Comparison of ENCODE assay signal across 10 cellular contexts in the genomic region with DNA sequence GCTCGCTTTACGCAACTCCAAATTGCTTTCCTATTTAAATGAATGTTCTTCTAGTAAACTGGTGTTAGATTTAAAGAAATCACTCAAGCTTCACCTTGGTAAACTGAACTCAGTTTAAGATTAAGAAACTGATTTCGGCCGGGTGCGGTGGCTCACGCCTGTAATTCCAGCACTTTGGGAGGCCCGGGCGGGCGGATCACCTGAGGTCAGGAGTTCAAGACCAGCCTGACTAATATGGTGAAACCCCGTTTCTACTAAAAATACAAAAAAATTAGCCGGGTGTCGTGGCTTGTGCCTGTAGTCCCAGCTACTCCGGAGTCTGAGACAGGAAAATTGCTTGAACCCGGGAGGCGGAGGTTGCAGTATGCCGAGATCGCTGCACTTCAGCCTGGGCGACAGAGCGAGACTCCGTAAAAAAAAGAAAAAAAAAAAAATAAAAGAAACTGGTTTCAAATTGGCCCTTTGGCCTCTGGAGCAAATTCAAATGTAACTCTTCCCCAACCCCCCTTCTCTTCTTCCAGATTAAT. TPM values are rescaled to one million over a fixed set of nuclear protein-coding genes. Genes with fewer than 3 reads are reported as not detected.
A peak's percentile ranks its signal among the peaks of the same experiment; 100 is the strongest.
DNase-seq lines count a peak whose midpoint lies in the region; ATAC-seq, FAIRE-seq and TF ChIP-seq lines count a peak whose summit lies in the region.
"Had no signal": no experiment of that assay in that cellular context is flagged by ENCODE, and none has a peak within 500 bp of the region (broad histone marks: within the 10 kb centered on the region; RNA-seq: fewer than 3 reads in every experiment).

No MANE protein-coding gene starts in this region.

- no peaks in the 10 kb centered on the region for H3K9me3 ChIP-seq in kidney (ENCODE audit: control insufficient read depth in 1 of 2, low read length in 2 of 2)
- no peaks in the 10 kb centered on the region for H3K9me3 ChIP-seq in subcutaneous abdominal adipose tissue (ENCODE audit: control insufficient read depth in 5 of 5, low read length in 5 of 5)

- ATAC-seq in activated CD8-positive, alpha-beta memory T cell treated with anti-CD3 and anti-CD28 coated beads, Interleukin-2, amount 10 ng/mL, durations not matched to agents 7 days and 5 days, result no peak
- ATAC-seq in activated naive CD8-positive, alpha-beta T cell treated with anti-CD3 and anti-CD28 coated beads, Interleukin-2, amount 10 ng/mL, durations not matched to agents 7 days and 5 days (ENCODE audit: low read depth), result no peak

- no peak overlapping the region for H3K27ac Mint-ChIP-seq in activated CD8-positive, alpha-beta memory T cell treated with anti-CD3 and anti-CD28 coated beads, Interleukin-2, amount 10 ng/mL, durations not matched to agents 7 days and 5 days
- no peak overlapping the region for H3K27ac Mint-ChIP-seq in activated naive CD8-positive, alpha-beta T cell treated with anti-CD3 and anti-CD28 coated beads, Interleukin-2, amount 10 ng/mL, durations not matched to agents 7 days and 5 days

- H3K27ac ChIP-seq in kidney (ENCODE audit: low read depth in 2 of 2, low read length in 2 of 2) (peak overlapping the region; percentile 96 to 99), subcutaneous abdominal adipose tissue (ENCODE audit: low read depth, low read length) (peak overlapping the region; percentile 92)

- intact Hi-C loops in kidney (cut with DNase I), result no loop called here

- H3K36me3 ChIP-seq in kidney (ENCODE audit: control insufficient read depth in 1 of 2, insufficient read depth in 2 of 2, low read length in 2 of 2), result peaks cover 2 to 10% of the 10 kb centered on the region in 2 donors
- peaks cover 0 to 11% (median 6%) of the 10 kb centered on the region in 5 donors for H3K36me3 ChIP-seq in subcutaneous abdominal adipose tissue (ENCODE audit: control insufficient read depth in 5 of 5, insufficient read depth in 5 of 5, low read length in 5 of 5)

- H3K9me3 Mint-ChIP-seq in activated CD8-positive, alpha-beta memory T cell treated with anti-CD3 and anti-CD28 coated beads, Interleukin-2, amount 10 ng/mL, durations not matched to agents 7 days and 5 days (ENCODE audit: low read depth), result peaks cover 2% of the 10 kb centered on the region
- no peaks in the 10 kb centered on the region for H3K9me3 Mint-ChIP-seq in activated naive CD8-positive, alpha-beta T cell treated with anti-CD3 and anti-CD28 coated beads, Interleukin-2, amount 10 ng/mL, durations not matched to agents 7 days and 5 days
- H3K9me3 Mint-ChIP-seq: dendritic cell treated with granulocyte-macrophage colony-stimulating factor and Interleukin-4, amounts not matched to agents 40 ng/mL and 50 ng/mL, for 4 days had no signal

- H3K4me3 ChIP-seq in kidney (ENCODE audit: low read length in 2 of 2), result peak overlapping the region; percentile 74 to 94
- peak overlapping the region; percentile 79 to 90 (median 80) for H3K4me3 ChIP-seq in subcutaneous abdominal adipose tissue (ENCODE audit: low read depth in 1 of 5, low read length in 5 of 5)

- peak overlapping the region; percentile 86 for H3K4me3 Mint-ChIP-seq in activated CD8-positive, alpha-beta memory T cell treated with anti-CD3 and anti-CD28 coated beads, Interleukin-2, amount 10 ng/mL, durations not matched to agents 7 days and 5 days
- peak overlapping the region; percentile 93 for H3K4me3 Mint-ChIP-seq in activated naive CD8-positive, alpha-beta T cell treated with anti-CD3 and anti-CD28 coated beads, Interleukin-2, amount 10 ng/mL, durations not matched to agents 7 days and 5 days

- POLR2A ChIA-PET in activated naive CD8-positive, alpha-beta T cell treated with anti-CD3 and anti-CD28 coated beads, Interleukin-2, amount 10 ng/mL, durations not matched to agents 7 days and 5 days (lab: Charles Lee), result no interaction called here

- H3K9ac ChIP-seq in kidney (ENCODE audit: low read length in 2 of 2) (peak overlapping the region in 1 of 2 donors; percentile 74), subcutaneous abdominal adipose tissue (ENCODE audit: low read length in 5 of 5) (no peak overlapping the region)

- FAIRE-seq in kidney (lab: Jason Lieb, UNC), result no peak
- FAIRE-seq: D721Med had no signal

- no peak for DNase-seq in activated CD8-positive, alpha-beta memory T cell treated with anti-CD3 and anti-CD28 coated beads, Interleukin-2, amount 10 ng/mL, durations not matched to agents 7 days and 5 days
- DNase-seq in activated CD8-positive, alpha-beta memory T cell treated with anti-CD3 and anti-CD28 coated beads for 24 hours, result no peak
- DNase-seq in activated naive CD8-positive, alpha-beta T cell treated with anti-CD3 and anti-CD28 coated beads, Interleukin-2, amount 10 ng/mL, durations not matched to agents 7 days and 5 days, result no peak
- DNase-seq in kidney, result no peak
- DNase-seq in activated CD8-positive, alpha-beta memory T cell treated with anti-CD3 and anti-CD28 coated beads, Interleukin-2, amount 50 U/mL, for 48 hours, result no peak
- no peak for DNase-seq in cerebellum (ENCODE audit: low spot score)
- DNase-seq in iPS-NIHi7 (ENCODE audit: extremely low spot score), result no peak

- CTCF ChIA-PET in activated CD8-positive, alpha-beta memory T cell treated with anti-CD3 and anti-CD28 coated beads, Interleukin-2, amount 10 ng/mL, durations not matched to agents 7 days and 5 days (lab: Charles Lee), result interaction anchor here (0.8 to 1.6 kb wide), 2 partner anchors 10 to 188 kb away, joined by 3 to 4 read pairs; no protein-coding TSS in a partner anchor

- H3K36me3 Mint-ChIP-seq in activated CD8-positive, alpha-beta memory T cell treated with anti-CD3 and anti-CD28 coated beads, Interleukin-2, amount 10 ng/mL, durations not matched to agents 7 days and 5 days, result peaks cover 23% of the 10 kb centered on the region
- H3K36me3 Mint-ChIP-seq in activated naive CD8-positive, alpha-beta T cell treated with anti-CD3 and anti-CD28 coated beads, Interleukin-2, amount 10 ng/mL, durations not matched to agents 7 days and 5 days, result peaks cover 15% of the 10 kb centered on the region

- peaks cover 33% of the 10 kb centered on the region for H3K4me1 Mint-ChIP-seq in activated CD8-positive, alpha-beta memory T cell treated with anti-CD3 and anti-CD28 coated beads, Interleukin-2, amount 10 ng/mL, durations not matched to agents 7 days and 5 days
- peaks cover 22% of the 10 kb centered on the region for H3K4me1 Mint-ChIP-seq in activated naive CD8-positive, alpha-beta T cell treated with anti-CD3 and anti-CD28 coated beads, Interleukin-2, amount 10 ng/mL, durations not matched to agents 7 days and 5 days

- peaks cover 18 to 19% of the 10 kb centered on the region in 2 donors for H3K4me1 ChIP-seq in kidney (ENCODE audit: control insufficient read depth in 1 of 2, insufficient read depth in 1 of 2, low read depth in 1 of 2, low read length in 2 of 2)
- peaks cover 0 to 43% (median 38%) of the 10 kb centered on the region in 5 donors for H3K4me1 ChIP-seq in subcutaneous abdominal adipose tissue (ENCODE audit: control insufficient read depth in 5 of 5, insufficient read depth in 5 of 5, low read length in 5 of 5)

- no peaks in the 10 kb centered on the region for H3K27me3 Mint-ChIP-seq in activated CD8-positive, alpha-beta memory T cell treated with anti-CD3 and anti-CD28 coated beads, Interleukin-2, amount 10 ng/mL, durations not matched to agents 7 days and 5 days
- peaks cover 3% of the 10 kb centered on the region for H3K27me3 Mint-ChIP-seq in activated naive CD8-positive, alpha-beta T cell treated with anti-CD3 and anti-CD28 coated beads, Interleukin-2, amount 10 ng/mL, durations not matched to agents 7 days and 5 days
- H3K27me3 Mint-ChIP-seq: dendritic cell treated with granulocyte-macrophage colony-stimulating factor and Interleukin-4, amounts not matched to agents 40 ng/mL and 50 ng/mL, for 4 days had no signal

- TF ChIP-seq CTCF in kidney (IDR thresholded peaks at IDR 0.05; ENCODE audit: borderline replicate concordance, extremely low read depth, insufficient read depth), result no peak

- H3K27me3 ChIP-seq in subcutaneous abdominal adipose tissue (ENCODE audit: control insufficient read depth in 5 of 5, insufficient read depth in 4 of 5, low read length in 5 of 5), result no peaks in the 10 kb centered on the region

RNA-seq across cellular contexts. Expression of a gene that starts 1.7 kb away (rescaled TPM):
- total RNA-seq in activated CD8-positive, alpha-beta memory T cell treated with anti-CD3 and anti-CD28 coated beads, Interleukin-2, amount 10 ng/mL, durations not matched to agents 7 days and 5 days, result 10 to 100 TPM; 13.9 to 20.9 TPM
- total RNA-seq in activated naive CD8-positive, alpha-beta T cell treated with anti-CD3 and anti-CD28 coated beads, Interleukin-2, amount 10 ng/mL, durations not matched to agents 7 days and 5 days, result 10 to 100 TPM; 27.9 to 32.6 TPM
- total RNA-seq in kidney (68.2 TPM), cerebellum (68.2 TPM)
- polyA plus RNA-seq in kidney (ENCODE audit: insufficient read depth, low read depth, low replicate concordance), result 5.6 TPM

RNA-seq across cellular contexts. Expression of a gene that starts 59.4 kb away (rescaled TPM):
- total RNA-seq in activated CD8-positive, alpha-beta memory T cell treated with anti-CD3 and anti-CD28 coated beads, Interleukin-2, amount 10 ng/mL, durations not matched to agents 7 days and 5 days, result under 1 TPM in 1 of 2 experiments, not detected in 1; 0.16 TPM
- not detected for total RNA-seq in activated naive CD8-positive, alpha-beta T cell treated with anti-CD3 and anti-CD28 coated beads, Interleukin-2, amount 10 ng/mL, durations not matched to agents 7 days and 5 days
- total RNA-seq in kidney (2.4 TPM), cerebellum (39.6 TPM)
- polyA plus RNA-seq in kidney (ENCODE audit: insufficient read depth, low read depth, low replicate concordance), result 1.6 TPM

Comparison
In these comparisons a context has a peak if more than half of its experiments do, and no peak if none do; other contexts are left out.
1. RNA of a gene that starts 59.4 kb away (total RNA-seq): 39.6 TPM in cerebellum (single experiment); 2.4 TPM in kidney (single experiment), 0.16 TPM in activated CD8-positive, alpha-beta memory T cell treated with anti-CD3 and anti-CD28 coated beads, Interleukin-2, amount 10 ng/mL, durations not matched to agents 7 days and 5 days and not detected in activated naive CD8-positive, alpha-beta T cell treated with anti-CD3 and anti-CD28 coated beads, Interleukin-2, amount 10 ng/mL, durations not matched to agents 7 days and 5 days; every median in the first group is over 10 times any median in the second.